Comparison of ENCODE assay signal across 8 cellular contexts in the genomic region with DNA sequence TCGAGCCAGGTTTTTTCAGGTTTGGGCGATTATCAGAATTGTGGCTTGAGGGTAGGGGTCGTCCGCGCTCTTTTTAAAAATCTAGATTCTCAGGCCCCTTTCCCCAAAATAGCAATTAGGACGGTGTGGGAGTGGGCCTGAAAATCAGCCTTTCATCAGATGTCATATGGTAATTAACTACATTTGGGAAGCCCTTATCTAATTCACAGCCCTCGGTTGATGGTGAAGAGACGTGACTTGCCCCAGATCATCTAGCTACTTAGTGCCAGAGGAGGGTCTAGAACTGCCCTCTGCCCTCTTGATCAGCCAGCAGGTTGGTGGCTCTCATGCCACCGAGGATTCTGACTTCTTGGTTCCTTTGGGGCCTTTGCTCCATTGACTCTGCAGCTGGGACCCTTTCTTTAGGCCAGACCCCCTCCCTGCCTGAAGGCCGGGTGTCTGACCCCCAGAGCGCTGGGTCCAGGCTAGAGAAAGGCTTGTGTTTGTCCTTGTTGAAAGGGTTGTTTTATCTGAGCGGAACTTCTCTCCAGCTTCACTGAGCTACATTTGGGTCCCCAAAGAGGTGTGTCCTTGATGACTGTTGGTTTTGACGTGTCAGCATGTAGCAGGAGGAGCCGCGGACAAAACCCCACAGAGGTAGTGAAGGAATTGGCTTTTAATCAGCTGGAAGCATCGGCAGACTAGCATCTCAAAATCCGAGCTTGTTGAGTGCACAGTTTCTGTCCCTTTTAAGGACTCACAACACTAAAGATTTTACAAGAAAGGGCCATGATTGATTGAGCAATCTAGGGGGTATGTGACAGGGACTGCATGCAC.
A peak's percentile ranks its signal among the peaks of the same experiment; 100 is the strongest.
DNase-seq lines count a peak whose midpoint lies in the region; ATAC-seq and TF ChIP-seq lines count a peak whose summit lies in the region.

No MANE protein-coding gene starts in this region.

- intact Hi-C loops in tibial artery (cut with DNase I; ENCODE audit: low total_unique reads): no loop called here

- H3K4me1 ChIP-seq in tibial artery: peaks cover 0 to 40% (median 24%) of the 10 kb centered on the region in 4 donors

- peaks cover 1 to 11% (median 10%) of the 10 kb centered on the region in 3 donors for H3K36me3 ChIP-seq in tibial artery

- no peaks in the 10 kb centered on the region for H3K9me3 ChIP-seq in tibial artery

- H3K4me3 ChIP-seq in tibial artery: peak overlapping the region; percentile 92 to 94

- DNase-seq in activated gamma-delta T cell treated with Interleukin-2 at 50 U/mL for 16 hours: peak; percentile 41
- no peak for DNase-seq in activated gamma-delta T cell (lab: John Stamatoyannopoulos, UW)
- peak; percentile 41 for DNase-seq in T follicular helper cell (ENCODE audit: low read depth)
- peak in 1 of 2 donors; percentile 49 for DNase-seq in central memory CD8-positive, alpha-beta T cell (ENCODE audit: low spot score in 2 of 2)
- DNase-seq in memory B cell (ENCODE audit: low spot score in 2 of 2): no peak
- no peak for DNase-seq in tibial artery
- DNase-seq in GM19238 (ENCODE audit: insufficient read length, low spot score): no peak

- no peak for TF ChIP-seq CTCF in tibial artery (IDR thresholded peaks at IDR 0.05)

- H3K4me1 Mint-ChIP-seq in central memory CD8-positive, alpha-beta T cell: peaks cover 43% of the 10 kb centered on the region
- H3K4me1 Mint-ChIP-seq in memory B cell: peaks cover 28% of the 10 kb centered on the region

- H3K36me3 Mint-ChIP-seq in central memory CD8-positive, alpha-beta T cell (ENCODE audit: insufficient read depth): peaks cover 8% of the 10 kb centered on the region
- H3K36me3 Mint-ChIP-seq in memory B cell: peaks cover 4% of the 10 kb centered on the region

- H3K4me3 Mint-ChIP-seq in central memory CD8-positive, alpha-beta T cell: peak overlapping the region; percentile 79
- peak overlapping the region; percentile 90 for H3K4me3 Mint-ChIP-seq in memory B cell

- peaks cover 10% of the 10 kb centered on the region for H3K27me3 Mint-ChIP-seq in central memory CD8-positive, alpha-beta T cell
- peaks cover 3% of the 10 kb centered on the region for H3K27me3 Mint-ChIP-seq in memory B cell

- H3K9me3 Mint-ChIP-seq in central memory CD8-positive, alpha-beta T cell: no peaks in the 10 kb centered on the region
- H3K9me3 Mint-ChIP-seq in memory B cell: no peaks in the 10 kb centered on the region

- ATAC-seq in HG03378 (IDR thresholded peaks at IDR 0.05; ENCODE audit: unreplicated experiment) (peak; percentile 39), memory B cell (ENCODE audit: low read depth) (peak; percentile 49)
- ATAC-seq in central memory CD8-positive, alpha-beta T cell (replicated peaks; ENCODE audit: extremely low read depth, poor library complexity, severe bottlenecking): peak; percentile 55

- no peaks in the 10 kb centered on the region for H3K27me3 ChIP-seq in tibial artery

- H3K27ac Mint-ChIP-seq in central memory CD8-positive, alpha-beta T cell (ENCODE audit: low read depth): peak overlapping the region; percentile 87
- H3K27ac Mint-ChIP-seq in memory B cell: peak overlapping the region; percentile 93

- peak overlapping the region; percentile 72 to 80 for H3K27ac ChIP-seq in tibial artery

Comparison
In these comparisons a context has a peak if more than half of its experiments do, and no peak if none do; other contexts are left out.
1. DNase-seq: peak in activated gamma-delta T cell treated with Interleukin-2 at 50 U/mL for 16 hours (single experiment) and T follicular helper cell (single experiment); none in activated gamma-delta T cell (single experiment), memory B cell (0 of 2), tibial artery (0 of 2) and GM19238 (single experiment).
2. Peak in every context shown above with its lines, with median percentiles within 50 percentile points of each other: ATAC-seq.